ENCODE assay signal across 22 cellular contexts in genomic region chr1:241475688-241476087, GRCh38. TPM values are rescaled to one million over a fixed set of nuclear protein-coding genes. Genes with fewer than 3 reads are reported as not detected.
A peak's percentile ranks its signal among the peaks of the same experiment; 100 is the strongest.
DNase-seq lines count a peak whose midpoint lies in the region; ATAC-seq and TF ChIP-seq lines count a peak whose summit lies in the region.
"Had no signal": no experiment of that assay in that cellular context is flagged by ENCODE, and none has a peak within 500 bp of the region (broad histone marks: within the 10 kb centered on the region; RNA-seq: fewer than 3 reads in every experiment).

No MANE protein-coding gene starts in this region.

- no peak overlapping the region for H3K27ac Mint-ChIP-seq in activated naive CD4-positive, alpha-beta T cell treated with anti-CD3 and anti-CD28 coated beads, Interleukin-2, amount 10 ng/mL, durations not matched to agents 7 days and 5 days
- H3K27ac Mint-ChIP-seq: activated T-helper 2 cell treated with anti-CD3 and anti-CD28 coated beads, Interferon-gamma antibody, Interleukin-2, Interleukin-4, amounts not matched to agents 10 μg/mL and 5 μg/mL and 100 μg/mL, durations not matched to agents 14 hours and 24 hours and 36 hours; CD14-positive monocyte; GM23338; neural progenitor cell; stimulated activated naive CD8-positive, alpha-beta T cell treated with anti-CD3 and anti-CD28 coated beads, Interleukin-15, Interleukin-2, amounts not matched to agents 100 ng/mL and 50 ng/mL, for 24 hours had no signal

- no peak overlapping the region for H2BK15ac ChIP-seq in mesenchymal stem cell (ENCODE audit: low read depth, poor library complexity, severe bottlenecking)

- no peak overlapping the region; the same call in 1 of the 2 replicates for H3K4me2 ChIP-seq in SK-N-SH
- no peak overlapping the region for H3K4me2 ChIP-seq in mesenchymal stem cell (ENCODE audit: low read length, poor library complexity, severe bottlenecking)
- H3K4me2 ChIP-seq: GM23338, neural progenitor cell had no signal

- H3K14ac ChIP-seq in mesenchymal stem cell (ENCODE audit: low read length in 2 of 2): peak overlapping the region in 1 of 2 experiments; percentile 29

- H4K8ac ChIP-seq in mesenchymal stem cell (ENCODE audit: low read length): no peak overlapping the region

- H3K79me1 ChIP-seq in mesenchymal stem cell (replicated peaks; ENCODE audit: low read length, poor library complexity, severe bottlenecking): no peaks in the 10 kb centered on the region

- H3K4ac ChIP-seq in mesenchymal stem cell (ENCODE audit: low read depth in 1 of 2, low read length in 2 of 2): no peak overlapping the region

- no peak overlapping the region for H3K18ac ChIP-seq in mesenchymal stem cell (ENCODE audit: low read depth in 1 of 2, low read length in 2 of 2)

- H3K23ac ChIP-seq in mesenchymal stem cell (ENCODE audit: low read length in 2 of 2): no peak overlapping the region

- no peaks in the 10 kb centered on the region for H3K36me3 Mint-ChIP-seq in activated naive CD4-positive, alpha-beta T cell treated with anti-CD3 and anti-CD28 coated beads, Interleukin-2, amount 10 ng/mL, durations not matched to agents 7 days and 5 days
- H3K36me3 Mint-ChIP-seq: CD14-positive monocyte, neural progenitor cell had no signal

- intact Hi-C loops in posterior cingulate gyrus (cut with DNase I): no loop called here

- H3K9me2 ChIP-seq in SK-N-SH: no peaks in the 10 kb centered on the region

- no peaks in the 10 kb centered on the region for H3K79me2 ChIP-seq in SK-N-SH (ENCODE audit: insufficient read depth)

- TF ChIP-seq EP300 in SK-N-SH (IDR thresholded peaks at IDR 0.05; ENCODE audit: borderline replicate concordance in 1 of 2, low read depth in 1 of 2, low read length in 1 of 2): no peak

- no peak overlapping the region for H2BK5ac ChIP-seq in mesenchymal stem cell (ENCODE audit: low read depth, low read length, poor library complexity, severe bottlenecking)

- H3K27ac ChIP-seq in SK-N-SH (ENCODE audit: low read depth in 2 of 2, low read length in 1 of 2) (no peak overlapping the region), mesenchymal stem cell (ENCODE audit: low read length, poor library complexity, severe bottlenecking) (no peak overlapping the region)
- H3K27ac ChIP-seq: 22Rv1, heart right ventricle, neural progenitor cell, WERI-Rb-1 had no signal

- TF ChIP-seq RAD21 in SK-N-SH (IDR thresholded peaks at IDR 0.05; ENCODE audit: low read length): no peak

- H2BK120ac ChIP-seq in mesenchymal stem cell (ENCODE audit: low read depth, low read length): no peak overlapping the region

- no peaks in the 10 kb centered on the region for H3F3A ChIP-seq in SK-N-SH (replicated peaks; ENCODE audit: insufficient read depth)

- H3K4me1 ChIP-seq in SK-N-SH (ENCODE audit: control insufficient read depth in 1 of 2, insufficient read depth in 2 of 2, low read depth in 1 of 2, low read length in 1 of 2) (no peaks in the 10 kb centered on the region; a peak in 2 of 4 replicates), mesenchymal stem cell (ENCODE audit: control insufficient read depth, insufficient read depth, low read depth, low read length) (no peaks in the 10 kb centered on the region)
- H3K4me1 ChIP-seq: heart right ventricle, neural progenitor cell had no signal

- no peaks in the 10 kb centered on the region for H3K27me3 Mint-ChIP-seq in activated naive CD4-positive, alpha-beta T cell treated with anti-CD3 and anti-CD28 coated beads, Interleukin-2, amount 10 ng/mL, durations not matched to agents 7 days and 5 days

- H2AK5ac ChIP-seq in mesenchymal stem cell (ENCODE audit: low read length, severe bottlenecking): no peak overlapping the region

- H3K4me1 Mint-ChIP-seq in activated naive CD4-positive, alpha-beta T cell treated with anti-CD3 and anti-CD28 coated beads, Interleukin-2, amount 10 ng/mL, durations not matched to agents 7 days and 5 days: no peaks in the 10 kb centered on the region
- H3K4me1 Mint-ChIP-seq: GM23338, neural progenitor cell had no signal

- no peak overlapping the region for H3K4me3 Mint-ChIP-seq in activated naive CD4-positive, alpha-beta T cell treated with anti-CD3 and anti-CD28 coated beads, Interleukin-2, amount 10 ng/mL, durations not matched to agents 7 days and 5 days
- H3K4me3 Mint-ChIP-seq: CD14-positive monocyte; GM23338; neural progenitor cell; stimulated activated naive CD8-positive, alpha-beta T cell treated with anti-CD3 and anti-CD28 coated beads, Interleukin-15, Interleukin-2, amounts not matched to agents 100 ng/mL and 50 ng/mL, for 24 hours had no signal

- ATAC-seq in SK-N-SH treated with all-trans-retinoic acid at 6 μM for 48 hours (no peak), HG02938 (IDR thresholded peaks at IDR 0.05; ENCODE audit: unreplicated experiment) (peak; percentile 44), HG03521 (IDR thresholded peaks at IDR 0.05; ENCODE audit: unreplicated experiment) (no peak)
- ATAC-seq: GM23338, heart right ventricle had no signal

- WGBS in SK-N-SH (ENCODE audit: low lambda C conversion rate): 82% methylated on average over 1 of the region's 1 CpG
- WGBS in mesenchymal stem cell: 98% methylated on average over 1 of the region's 1 CpG

- TF ChIP-seq CTCF in SK-N-SH (IDR thresholded peaks at IDR 0.05) (no peak), choroid plexus epithelial cell (conservative IDR thresholded peaks at IDR 0.05; ENCODE audit: low read depth, low read length) (no peak)

- H2BK12ac ChIP-seq in mesenchymal stem cell (ENCODE audit: low read length in 2 of 2): no peak overlapping the region

- no peak overlapping the region for H3K4me3 ChIP-seq in SK-N-SH (ENCODE audit: low read depth in 2 of 2, low read length in 1 of 2)
- H3K4me3 ChIP-seq in choroid plexus epithelial cell (ENCODE audit: low read depth, low read length): no peak overlapping the region
- no peak overlapping the region for H3K4me3 ChIP-seq in mesenchymal stem cell (ENCODE audit: insufficient read depth in 1 of 2, low read depth in 1 of 2, low read length in 2 of 2)
- H3K4me3 ChIP-seq: GM23338, heart right ventricle, neural progenitor cell had no signal

- H2AFZ ChIP-seq in SK-N-SH (ENCODE audit: low read depth): peak overlapping the region; percentile 18; the same call in 1 of the 2 replicates
- H2AFZ ChIP-seq in mesenchymal stem cell (ENCODE audit: low read depth, low read length): peak overlapping the region; percentile 76
- H2AFZ ChIP-seq: GM23338, neural progenitor cell had no signal

- H4K20me1 ChIP-seq in SK-N-SH (ENCODE audit: insufficient read depth): no peaks in the 10 kb centered on the region

- no peaks in the 10 kb centered on the region for H3K9me3 Mint-ChIP-seq in activated naive CD4-positive, alpha-beta T cell treated with anti-CD3 and anti-CD28 coated beads, Interleukin-2, amount 10 ng/mL, durations not matched to agents 7 days and 5 days
- H3K9me3 Mint-ChIP-seq: activated T-helper 2 cell treated with anti-CD3 and anti-CD28 coated beads, Interferon-gamma antibody, Interleukin-2, Interleukin-4, amounts not matched to agents 10 μg/mL and 5 μg/mL and 100 μg/mL, durations not matched to agents 14 hours and 24 hours and 36 hours; GM23338; neural progenitor cell; stimulated activated naive CD8-positive, alpha-beta T cell treated with anti-CD3 and anti-CD28 coated beads, Interleukin-15, Interleukin-2, amounts not matched to agents 100 ng/mL and 50 ng/mL, for 24 hours had no signal

- DNase-seq in SK-N-SH (no peak), choroid plexus epithelial cell (ENCODE audit: low read depth) (peak; percentile 18), mesenchymal stem cell (peak; percentile 5), posterior cingulate gyrus (no peak)
- no peak for DNase-seq in activated naive CD4-positive, alpha-beta T cell treated with anti-CD3 and anti-CD28 coated beads, Interleukin-2, amount 10 ng/mL, durations not matched to agents 7 days and 5 days
- DNase-seq: anterior cingulate cortex; DMS53; heart right ventricle; midbrain; NCI-H1048; stimulated activated CD4-positive, alpha-beta T cell treated with anti-CD3 and anti-CD28 coated beads, Interleukin-15, amount 100 ng/mL, for 24 hours; T-helper 1 cell; WERI-Rb-1 had no signal

- H4K91ac ChIP-seq in mesenchymal stem cell (ENCODE audit: low read length): no peak overlapping the region

- POLR2A ChIA-PET in SK-N-SH (lab: Yijun Ruan, JAX): no interaction called here

- CTCF ChIA-PET in SK-N-SH (lab: Yijun Ruan, JAX): no interaction called here
- CTCF ChIA-PET in activated naive CD4-positive, alpha-beta T cell treated with anti-CD3 and anti-CD28 coated beads, Interleukin-2, amount 10 ng/mL, durations not matched to agents 7 days and 5 days (lab: Charles Lee): no interaction called here

- H3K27me3 ChIP-seq in SK-N-SH (ENCODE audit: insufficient read depth) (no peaks in the 10 kb centered on the region), mesenchymal stem cell (ENCODE audit: control insufficient read depth in 1 of 2, insufficient read depth in 1 of 2, low read length in 2 of 2) (no peaks in the 10 kb centered on the region)
- H3K27me3 ChIP-seq: neural progenitor cell had no signal

- no peaks in the 10 kb centered on the region for H3K9me3 ChIP-seq in SK-N-SH
- no peaks in the 10 kb centered on the region for H3K9me3 ChIP-seq in mesenchymal stem cell (ENCODE audit: control insufficient read depth, low read length)
- H3K9me3 ChIP-seq: heart right ventricle had no signal

- H3K9ac ChIP-seq in SK-N-SH (no peak overlapping the region), mesenchymal stem cell (ENCODE audit: low read length) (no peak overlapping the region)
- H3K9ac ChIP-seq: neural progenitor cell had no signal

- H3K36me3 ChIP-seq in SK-N-SH (replicated peaks in 1 of 2; ENCODE audit: control insufficient read depth in 1 of 2, insufficient read depth in 2 of 2, low read length in 1 of 2) (no peaks in the 10 kb centered on the region), mesenchymal stem cell (ENCODE audit: control insufficient read depth in 1 of 2, insufficient read depth in 2 of 2, low read depth in 1 of 2, low read length in 2 of 2) (no peaks in the 10 kb centered on the region)
- H3K36me3 ChIP-seq: heart right ventricle, neural progenitor cell, WERI-Rb-1 had no signal

TF ChIP-seq in SK-N-SH, 30 proteins besides CTCF, POLR2A, EP300 and RAD21 (continues in another document):
- TF ChIP-seq RFX5 (IDR thresholded peaks at IDR 0.05; ENCODE audit: low read length) (no peak), RCOR1 (IDR thresholded peaks at IDR 0.05; ENCODE audit: low read length) (no peak)

TF ChIP-seq in SK-N-SH treated with all-trans-retinoic acid at 6 μM for 48 hours, 23 proteins besides CTCF, POLR2A, EP300 and RAD21 (continues in another document):
- TF ChIP-seq ZFP3 (CRISPR knock-in tag; IDR thresholded peaks at IDR 0.05) (no peak), ESRRG (CRISPR knock-in tag; IDR thresholded peaks at IDR 0.05) (no peak), TCF4 (CRISPR knock-in tag; IDR thresholded peaks at IDR 0.05; ENCODE audit: borderline replicate concordance) (no peak), CSDC2 (CRISPR knock-in tag; IDR thresholded peaks at IDR 0.05) (no peak)

RNA-seq across cellular contexts. Expression of gene FH, which starts 43.9 kb away (rescaled TPM):
- polyA plus RNA-seq in SK-N-SH (2012; rRNA removed): 48.1 and 55.4 TPM in 2 replicates
- 58.2 and 61.6 TPM in 2 replicates for polyA plus RNA-seq in SK-N-SH (2012; cell fraction: cytosol; rRNA removed)
- polyA plus RNA-seq in SK-N-SH (2012; cell fraction: nucleus; rRNA removed): 26.6 and 49.7 TPM in 2 replicates
- 40.5 TPM for polyA plus RNA-seq in mesenchymal stem cell (2013, experiment 1 of 2)
- polyA plus RNA-seq in mesenchymal stem cell (2013, experiment 2 of 2): 41.6 TPM

RNA-seq across cellular contexts. Expression of gene KMO, which starts 56.5 kb away (rescaled TPM):
- not detected in 2 replicates for polyA plus RNA-seq in SK-N-SH (2012; rRNA removed)
- polyA plus RNA-seq in SK-N-SH (2012; cell fraction: cytosol; rRNA removed): under 0.01 and 0.01 TPM in 2 replicates
- 0.01 TPM in 1 of 2 replicates, not detected in the other for polyA plus RNA-seq in SK-N-SH (2012; cell fraction: nucleus; rRNA removed)
- polyA plus RNA-seq in mesenchymal stem cell (2013, experiment 1 of 2): 0.18 TPM
- polyA plus RNA-seq in mesenchymal stem cell (2013, experiment 2 of 2): 0.10 TPM

Comparison
In these comparisons a context has a peak if more than half of its experiments do, and no peak if none do; other contexts are left out.
1. DNase-seq: peak in choroid plexus epithelial cell (single experiment) and mesenchymal stem cell (single experiment); none in SK-N-SH (single experiment), posterior cingulate gyrus (0 of 10) and activated naive CD4-positive, alpha-beta T cell treated with anti-CD3 and anti-CD28 coated beads, Interleukin-2, amount 10 ng/mL, durations not matched to agents 7 days and 5 days (single experiment).